36 cellular contexts compared by ENCODE assay signal in the genomic region with DNA sequence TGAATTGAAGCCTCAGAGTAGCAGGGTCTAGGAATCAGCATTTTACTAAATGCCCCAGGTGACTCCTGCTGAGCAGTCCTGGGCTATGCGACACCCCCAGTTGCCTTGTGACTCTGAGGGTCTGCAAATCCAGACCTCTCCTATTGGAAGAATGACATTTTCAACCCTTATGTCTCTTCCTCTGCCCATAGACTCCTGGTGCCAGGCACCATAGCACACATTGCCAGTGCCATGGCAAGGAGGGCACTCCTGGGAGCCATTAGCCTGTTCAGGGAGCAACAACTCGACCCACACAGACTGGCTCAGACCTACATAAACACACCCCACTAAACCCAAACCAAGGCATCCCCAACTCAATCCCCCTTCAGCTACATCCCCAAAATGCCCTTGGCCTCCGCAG. TPM values are rescaled to one million over a fixed set of nuclear protein-coding genes. Genes with fewer than 3 reads are reported as not detected.
"Had no signal": no experiment of that assay in that cellular context is flagged by ENCODE, and none has a peak within 500 bp of the region (broad histone marks: within the 10 kb centered on the region; RNA-seq: fewer than 3 reads in every experiment).

No MANE protein-coding gene starts in this region.

- H3K27me3 ChIP-seq: ascending aorta had no signal

- H3K4me3 Mint-ChIP-seq: activated B cell treated with CpG ODN at 0.5 μM for 24 hours; activated CD8-positive, alpha-beta memory T cell treated with anti-CD3 and anti-CD28 coated beads, Interleukin-2, amount 10 ng/mL, durations not matched to agents 7 days and 5 days; activated CD8-positive, alpha-beta T cell treated with anti-CD3 and anti-CD28 coated beads for 36 hours; activated naive CD4-positive, alpha-beta T cell treated with anti-CD3 and anti-CD28 coated beads, Interleukin-2, amount 10 ng/mL, durations not matched to agents 7 days and 5 days; activated naive CD8-positive, alpha-beta T cell treated with anti-CD3 and anti-CD28 coated beads, Interleukin-2, amount 10 ng/mL, durations not matched to agents 7 days and 5 days; activated T-cell treated with anti-CD3 and anti-CD28 coated beads, Interleukin-2, amount 50 U/mL, for 24 hours; activated T-cell treated with anti-CD3 and anti-CD28 coated beads, Interleukin-2, amount 50 U/mL, for 72 hours; brain; T-helper 17 cell; T-helper 2 cell treated with Interferon-gamma antibody and Interleukin-4, amounts not matched to agents 5 μg/mL and 100 μg/mL, for 36 hours had no signal

- DNase-seq: activated B cell treated with CpG ODN at 0.5 μM for 24 hours; activated CD4-positive, alpha-beta T cell treated with anti-CD3 and anti-CD28 coated beads for 48 hours; activated CD8-positive, alpha-beta memory T cell treated with anti-CD3 and anti-CD28 coated beads, Interleukin-2, amount 10 ng/mL, durations not matched to agents 7 days and 5 days; activated CD8-positive, alpha-beta memory T cell treated with anti-CD3 and anti-CD28 coated beads, Interleukin-2, amount 50 U/mL, for 48 hours; activated CD8-positive, alpha-beta T cell treated with anti-CD3 and anti-CD28 coated beads for 36 hours; activated gamma-delta T cell; activated naive CD4-positive, alpha-beta T cell; activated naive CD4-positive, alpha-beta T cell treated with anti-CD3 and anti-CD28 coated beads, Interleukin-2, amount 10 ng/mL, durations not matched to agents 7 days and 5 days; activated naive CD8-positive, alpha-beta T cell treated with anti-CD3 and anti-CD28 coated beads, Interleukin-2, amount 10 ng/mL, durations not matched to agents 7 days and 5 days; activated T-cell treated with anti-CD3 and anti-CD28 coated beads for 4 hours; activated T-cell treated with anti-CD3 and anti-CD28 coated beads, Interleukin-2, amount 50 U/mL, for 24 hours; activated T-cell treated with anti-CD3 and anti-CD28 coated beads, Interleukin-2, amount 50 U/mL, for 72 hours; central memory CD4-positive, alpha-beta T cell; cerebellar nuclear complex; colonic mucosa; effector CD8-positive, alpha-beta T cell; esophagus squamous epithelium; foreskin melanocyte; T-helper 1 cell; T-helper 17 cell; T1000; WERI-Rb-1 had no signal

- H3K36me3 Mint-ChIP-seq: brain had no signal

- H3K9me3 ChIP-seq: ascending aorta, colonic mucosa, esophagus squamous epithelium had no signal

- H3K27ac ChIP-seq: ascending aorta, breast epithelium, cardiac muscle cell, colonic mucosa, epithelial cell of prostate, esophagus squamous epithelium, gastroesophageal sphincter, WERI-Rb-1 had no signal

- H3K27ac Mint-ChIP-seq: activated B cell treated with CpG ODN at 0.5 μM for 24 hours; activated CD8-positive, alpha-beta memory T cell treated with anti-CD3 and anti-CD28 coated beads, Interleukin-2, amount 10 ng/mL, durations not matched to agents 7 days and 5 days; activated CD8-positive, alpha-beta T cell treated with anti-CD3 and anti-CD28 coated beads for 36 hours; activated naive CD4-positive, alpha-beta T cell treated with anti-CD3 and anti-CD28 coated beads, Interleukin-2, amount 10 ng/mL, durations not matched to agents 7 days and 5 days; activated naive CD4-positive, alpha-beta T cell treated with anti-CD3 and anti-CD28 coated beads, Interleukin-2, amount 50 U/mL, for 72 hours; activated naive CD8-positive, alpha-beta T cell treated with anti-CD3 and anti-CD28 coated beads, Interleukin-2, amount 10 ng/mL, durations not matched to agents 7 days and 5 days; activated T-cell treated with anti-CD3 and anti-CD28 coated beads, Interleukin-2, amount 50 U/mL, for 24 hours; activated T-cell treated with anti-CD3 and anti-CD28 coated beads, Interleukin-2, amount 50 U/mL, for 72 hours; brain; T-helper 17 cell; T-helper 2 cell treated with Interferon-gamma antibody and Interleukin-4, amounts not matched to agents 5 μg/mL and 100 μg/mL, for 36 hours had no signal

- ATAC-seq: activated CD4-positive, CD25-positive, alpha-beta regulatory T cell treated with anti-CD3 and anti-CD28 coated beads, Interleukin-2, amount 50 U/mL, for 24 hours; activated CD8-positive, alpha-beta memory T cell treated with anti-CD3 and anti-CD28 coated beads, Interleukin-2, amount 10 ng/mL, durations not matched to agents 7 days and 5 days; activated CD8-positive, alpha-beta T cell treated with anti-CD3 and anti-CD28 coated beads for 36 hours; activated naive CD4-positive, alpha-beta T cell treated with anti-CD3 and anti-CD28 coated beads, Interleukin-2, amount 50 U/mL, for 72 hours; activated T-cell treated with anti-CD3 and anti-CD28 coated beads, Interleukin-2, amount 50 U/mL, for 72 hours; gastroesophageal sphincter; T-helper 17 cell had no signal

- H3K27me3 Mint-ChIP-seq: T-helper 17 cell had no signal

- H3K4me3 ChIP-seq: ascending aorta, breast epithelium, cardiac muscle cell, colonic mucosa, esophagus squamous epithelium, gastroesophageal sphincter had no signal

- H3K36me3 ChIP-seq: ascending aorta, breast epithelium, cardiac muscle cell, colonic mucosa, esophagus squamous epithelium, gastroesophageal sphincter, WERI-Rb-1 had no signal

RNA-seq across cellular contexts. Expression of a gene that starts 3.7 kb away (rescaled TPM):
- total RNA-seq: ascending aorta, dermis microvascular lymphatic vessel endothelial cell, endothelial cell of umbilical vein, fibroblast of lung, fibroblast of villous mesenchyme, glomerular endothelial cell had no signal
- polyA plus RNA-seq: endothelial cell of umbilical vein, fibroblast of lung had no signal
